1 cellular context compared by ENCODE assay signal in the genomic region with DNA sequence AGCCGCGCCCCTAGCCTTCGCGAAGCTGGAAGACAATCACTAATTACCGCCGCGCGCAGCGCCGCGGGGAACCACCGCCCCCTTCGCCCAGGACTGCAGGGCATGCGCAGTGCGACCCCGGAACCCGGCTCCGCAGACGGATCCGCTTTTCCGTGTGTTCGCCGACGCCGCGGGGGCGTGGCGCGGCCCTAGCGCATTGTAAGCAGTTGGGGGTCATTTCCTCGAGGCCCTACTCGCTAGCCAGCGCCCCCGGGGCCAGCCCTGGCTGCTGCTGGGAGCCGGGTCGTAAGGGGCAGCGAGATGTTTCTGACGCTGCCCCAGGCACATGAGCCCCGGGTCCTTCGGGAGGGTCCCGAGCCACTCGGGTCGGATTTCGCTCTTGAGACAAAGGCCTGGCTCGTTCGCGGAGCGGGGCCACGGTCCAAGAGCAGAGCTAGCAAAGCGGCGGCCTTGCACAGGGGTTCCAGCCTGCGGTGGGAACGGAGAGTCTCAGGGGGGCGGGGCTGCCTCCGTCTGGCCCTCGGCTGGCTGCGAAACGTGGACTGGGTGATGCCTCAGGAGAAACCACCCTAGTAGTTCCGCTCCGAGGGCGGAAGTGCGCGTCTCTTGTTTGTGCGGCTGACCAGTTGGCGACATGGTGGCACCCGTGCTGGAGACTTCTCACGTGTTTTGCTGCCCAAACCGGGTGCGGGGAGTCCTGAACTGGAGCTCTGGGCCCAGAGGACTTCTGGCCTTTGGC.
A peak's percentile ranks its signal among the peaks of the same experiment; 100 is the strongest.
TF ChIP-seq lines count a peak whose summit lies in the region.

A gene with protein sequence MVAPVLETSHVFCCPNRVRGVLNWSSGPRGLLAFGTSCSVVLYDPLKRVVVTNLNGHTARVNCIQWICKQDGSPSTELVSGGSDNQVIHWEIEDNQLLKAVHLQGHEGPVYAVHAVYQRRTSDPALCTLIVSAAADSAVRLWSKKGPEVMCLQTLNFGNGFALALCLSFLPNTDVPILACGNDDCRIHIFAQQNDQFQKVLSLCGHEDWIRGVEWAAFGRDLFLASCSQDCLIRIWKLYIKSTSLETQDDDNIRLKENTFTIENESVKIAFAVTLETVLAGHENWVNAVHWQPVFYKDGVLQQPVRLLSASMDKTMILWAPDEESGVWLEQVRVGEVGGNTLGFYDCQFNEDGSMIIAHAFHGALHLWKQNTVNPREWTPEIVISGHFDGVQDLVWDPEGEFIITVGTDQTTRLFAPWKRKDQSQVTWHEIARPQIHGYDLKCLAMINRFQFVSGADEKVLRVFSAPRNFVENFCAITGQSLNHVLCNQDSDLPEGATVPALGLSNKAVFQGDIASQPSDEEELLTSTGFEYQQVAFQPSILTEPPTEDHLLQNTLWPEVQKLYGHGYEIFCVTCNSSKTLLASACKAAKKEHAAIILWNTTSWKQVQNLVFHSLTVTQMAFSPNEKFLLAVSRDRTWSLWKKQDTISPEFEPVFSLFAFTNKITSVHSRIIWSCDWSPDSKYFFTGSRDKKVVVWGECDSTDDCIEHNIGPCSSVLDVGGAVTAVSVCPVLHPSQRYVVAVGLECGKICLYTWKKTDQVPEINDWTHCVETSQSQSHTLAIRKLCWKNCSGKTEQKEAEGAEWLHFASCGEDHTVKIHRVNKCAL (plus strand): TSS at position 600 of the 739 bp plus-strand sequence. CDS start 35 bp downstream, at position 635.
A gene with protein sequence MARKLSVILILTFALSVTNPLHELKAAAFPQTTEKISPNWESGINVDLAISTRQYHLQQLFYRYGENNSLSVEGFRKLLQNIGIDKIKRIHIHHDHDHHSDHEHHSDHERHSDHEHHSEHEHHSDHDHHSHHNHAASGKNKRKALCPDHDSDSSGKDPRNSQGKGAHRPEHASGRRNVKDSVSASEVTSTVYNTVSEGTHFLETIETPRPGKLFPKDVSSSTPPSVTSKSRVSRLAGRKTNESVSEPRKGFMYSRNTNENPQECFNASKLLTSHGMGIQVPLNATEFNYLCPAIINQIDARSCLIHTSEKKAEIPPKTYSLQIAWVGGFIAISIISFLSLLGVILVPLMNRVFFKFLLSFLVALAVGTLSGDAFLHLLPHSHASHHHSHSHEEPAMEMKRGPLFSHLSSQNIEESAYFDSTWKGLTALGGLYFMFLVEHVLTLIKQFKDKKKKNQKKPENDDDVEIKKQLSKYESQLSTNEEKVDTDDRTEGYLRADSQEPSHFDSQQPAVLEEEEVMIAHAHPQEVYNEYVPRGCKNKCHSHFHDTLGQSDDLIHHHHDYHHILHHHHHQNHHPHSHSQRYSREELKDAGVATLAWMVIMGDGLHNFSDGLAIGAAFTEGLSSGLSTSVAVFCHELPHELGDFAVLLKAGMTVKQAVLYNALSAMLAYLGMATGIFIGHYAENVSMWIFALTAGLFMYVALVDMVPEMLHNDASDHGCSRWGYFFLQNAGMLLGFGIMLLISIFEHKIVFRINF (minus strand): TSS at position 41 of the 739 bp plus-strand sequence. CDS start 2,333 bp downstream, outside the sequence.

TF ChIP-seq in HEK293, 187 proteins besides CTCF, POLR2A, EP300 and RAD21 (continued from another document and continues in another):
- TF ChIP-seq, protein P1, sequence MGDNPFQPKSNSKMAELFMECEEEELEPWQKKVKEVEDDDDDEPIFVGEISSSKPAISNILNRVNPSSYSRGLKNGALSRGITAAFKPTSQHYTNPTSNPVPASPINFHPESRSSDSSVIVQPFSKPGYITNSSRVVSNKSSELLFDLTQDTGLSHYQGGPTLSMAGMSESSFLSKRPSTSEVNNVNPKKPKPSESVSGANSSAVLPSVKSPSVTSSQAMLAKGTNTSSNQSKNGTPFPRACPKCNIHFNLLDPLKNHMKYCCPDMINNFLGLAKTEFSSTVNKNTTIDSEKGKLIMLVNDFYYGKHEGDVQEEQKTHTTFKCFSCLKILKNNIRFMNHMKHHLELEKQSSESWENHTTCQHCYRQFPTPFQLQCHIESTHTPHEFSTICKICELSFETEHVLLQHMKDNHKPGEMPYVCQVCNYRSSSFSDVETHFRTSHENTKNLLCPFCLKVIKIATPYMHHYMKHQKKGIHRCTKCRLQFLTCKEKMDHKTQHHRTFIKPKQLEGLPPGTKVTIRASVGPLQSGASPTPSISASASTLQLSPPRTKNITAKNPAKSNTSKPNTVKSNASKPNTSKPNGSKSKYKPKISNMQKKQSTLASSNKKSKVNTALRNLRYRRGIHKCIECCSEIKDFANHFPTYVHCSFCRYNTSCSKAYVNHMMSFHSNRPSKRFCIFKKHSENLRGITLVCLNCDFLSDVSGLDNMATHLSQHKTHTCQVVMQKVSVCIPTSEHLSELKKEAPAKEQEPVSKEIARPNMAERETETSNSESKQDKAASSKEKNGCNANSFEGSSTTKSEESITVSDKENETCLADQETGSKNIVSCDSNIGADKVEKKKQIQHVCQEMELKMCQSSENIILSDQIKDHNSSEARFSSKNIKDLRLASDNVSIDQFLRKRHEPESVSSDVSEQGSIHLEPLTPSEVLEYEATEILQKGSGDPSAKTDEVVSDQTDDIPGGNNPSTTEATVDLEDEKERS (tag by site-specific recombination; IDR thresholded peaks at IDR 0.05): no peak
- TF ChIP-seq ZNF501 (tag by site-specific recombination; IDR thresholded peaks at IDR 0.05): peak; percentile 84
- TF ChIP-seq, protein P2, sequence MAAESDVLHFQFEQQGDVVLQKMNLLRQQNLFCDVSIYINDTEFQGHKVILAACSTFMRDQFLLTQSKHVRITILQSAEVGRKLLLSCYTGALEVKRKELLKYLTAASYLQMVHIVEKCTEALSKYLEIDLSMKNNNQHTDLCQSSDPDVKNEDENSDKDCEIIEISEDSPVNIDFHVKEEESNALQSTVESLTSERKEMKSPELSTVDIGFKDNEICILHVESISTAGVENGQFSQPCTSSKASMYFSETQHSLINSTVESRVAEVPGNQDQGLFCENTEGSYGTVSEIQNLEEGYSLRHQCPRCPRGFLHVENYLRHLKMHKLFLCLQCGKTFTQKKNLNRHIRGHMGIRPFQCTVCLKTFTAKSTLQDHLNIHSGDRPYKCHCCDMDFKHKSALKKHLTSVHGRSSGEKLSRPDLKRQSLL (tag by site-specific recombination; IDR thresholded peaks at IDR 0.05): no peak
- no peak for TF ChIP-seq ZNF423 (tag by site-specific recombination; IDR thresholded peaks at IDR 0.05)
- no peak for TF ChIP-seq ZNF138 (tag by site-specific recombination; IDR thresholded peaks at IDR 0.05; ENCODE audit: borderline replicate concordance)
- TF ChIP-seq, protein P3, sequence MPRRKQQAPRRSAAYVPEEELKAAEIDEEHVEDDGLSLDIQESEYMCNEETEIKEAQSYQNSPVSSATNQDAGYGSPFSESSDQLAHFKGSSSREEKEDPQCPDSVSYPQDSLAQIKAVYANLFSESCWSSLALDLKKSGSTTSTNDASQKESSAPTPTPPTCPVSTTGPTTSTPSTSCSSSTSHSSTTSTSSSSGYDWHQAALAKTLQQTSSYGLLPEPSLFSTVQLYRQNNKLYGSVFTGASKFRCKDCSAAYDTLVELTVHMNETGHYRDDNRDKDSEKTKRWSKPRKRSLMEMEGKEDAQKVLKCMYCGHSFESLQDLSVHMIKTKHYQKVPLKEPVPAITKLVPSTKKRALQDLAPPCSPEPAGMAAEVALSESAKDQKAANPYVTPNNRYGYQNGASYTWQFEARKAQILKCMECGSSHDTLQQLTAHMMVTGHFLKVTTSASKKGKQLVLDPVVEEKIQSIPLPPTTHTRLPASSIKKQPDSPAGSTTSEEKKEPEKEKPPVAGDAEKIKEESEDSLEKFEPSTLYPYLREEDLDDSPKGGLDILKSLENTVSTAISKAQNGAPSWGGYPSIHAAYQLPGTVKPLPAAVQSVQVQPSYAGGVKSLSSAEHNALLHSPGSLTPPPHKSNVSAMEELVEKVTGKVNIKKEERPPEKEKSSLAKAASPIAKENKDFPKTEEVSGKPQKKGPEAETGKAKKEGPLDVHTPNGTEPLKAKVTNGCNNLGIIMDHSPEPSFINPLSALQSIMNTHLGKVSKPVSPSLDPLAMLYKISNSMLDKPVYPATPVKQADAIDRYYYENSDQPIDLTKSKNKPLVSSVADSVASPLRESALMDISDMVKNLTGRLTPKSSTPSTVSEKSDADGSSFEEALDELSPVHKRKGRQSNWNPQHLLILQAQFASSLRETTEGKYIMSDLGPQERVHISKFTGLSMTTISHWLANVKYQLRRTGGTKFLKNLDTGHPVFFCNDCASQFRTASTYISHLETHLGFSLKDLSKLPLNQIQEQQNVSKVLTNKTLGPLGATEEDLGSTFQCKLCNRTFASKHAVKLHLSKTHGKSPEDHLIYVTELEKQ (tag by site-specific recombination; IDR thresholded peaks at IDR 0.05; ENCODE audit: borderline replicate concordance): no peak
- TF ChIP-seq ZNF555 (tag by site-specific recombination; conservative IDR thresholded peaks at IDR 0.05): no peak
- TF ChIP-seq, protein P4, sequence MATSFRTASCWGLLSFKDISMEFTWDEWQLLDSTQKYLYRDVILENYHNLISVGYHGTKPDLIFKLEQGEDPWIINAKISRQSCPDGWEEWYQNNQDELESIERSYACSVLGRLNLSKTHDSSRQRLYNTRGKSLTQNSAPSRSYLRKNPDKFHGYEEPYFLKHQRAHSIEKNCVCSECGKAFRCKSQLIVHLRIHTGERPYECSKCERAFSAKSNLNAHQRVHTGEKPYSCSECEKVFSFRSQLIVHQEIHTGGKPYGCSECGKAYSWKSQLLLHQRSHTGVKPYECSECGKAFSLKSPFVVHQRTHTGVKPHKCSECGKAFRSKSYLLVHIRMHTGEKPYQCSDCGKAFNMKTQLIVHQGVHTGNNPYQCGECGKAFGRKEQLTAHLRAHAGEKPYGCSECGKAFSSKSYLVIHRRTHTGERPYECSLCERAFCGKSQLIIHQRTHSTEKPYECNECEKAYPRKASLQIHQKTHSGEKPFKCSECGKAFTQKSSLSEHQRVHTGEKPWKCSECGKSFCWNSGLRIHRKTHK (tag by site-specific recombination; IDR thresholded peaks at IDR 0.05): no peak
- peak; percentile 46; the same call in 1 of the 2 replicates for TF ChIP-seq ZNF777 (tag by site-specific recombination; IDR thresholded peaks at IDR 0.05; ENCODE audit: borderline replicate concordance)
- TF ChIP-seq GLI4 (tag by site-specific recombination; IDR thresholded peaks at IDR 0.05): no peak
- TF ChIP-seq, protein P5, sequence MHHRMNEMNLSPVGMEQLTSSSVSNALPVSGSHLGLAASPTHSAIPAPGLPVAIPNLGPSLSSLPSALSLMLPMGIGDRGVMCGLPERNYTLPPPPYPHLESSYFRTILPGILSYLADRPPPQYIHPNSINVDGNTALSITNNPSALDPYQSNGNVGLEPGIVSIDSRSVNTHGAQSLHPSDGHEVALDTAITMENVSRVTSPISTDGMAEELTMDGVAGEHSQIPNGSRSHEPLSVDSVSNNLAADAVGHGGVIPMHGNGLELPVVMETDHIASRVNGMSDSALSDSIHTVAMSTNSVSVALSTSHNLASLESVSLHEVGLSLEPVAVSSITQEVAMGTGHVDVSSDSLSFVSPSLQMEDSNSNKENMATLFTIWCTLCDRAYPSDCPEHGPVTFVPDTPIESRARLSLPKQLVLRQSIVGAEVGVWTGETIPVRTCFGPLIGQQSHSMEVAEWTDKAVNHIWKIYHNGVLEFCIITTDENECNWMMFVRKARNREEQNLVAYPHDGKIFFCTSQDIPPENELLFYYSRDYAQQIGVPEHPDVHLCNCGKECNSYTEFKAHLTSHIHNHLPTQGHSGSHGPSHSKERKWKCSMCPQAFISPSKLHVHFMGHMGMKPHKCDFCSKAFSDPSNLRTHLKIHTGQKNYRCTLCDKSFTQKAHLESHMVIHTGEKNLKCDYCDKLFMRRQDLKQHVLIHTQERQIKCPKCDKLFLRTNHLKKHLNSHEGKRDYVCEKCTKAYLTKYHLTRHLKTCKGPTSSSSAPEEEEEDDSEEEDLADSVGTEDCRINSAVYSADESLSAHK (tag by site-specific recombination; IDR thresholded peaks at IDR 0.05): peak; percentile 11; the same call in 1 of the 2 replicates
- TF ChIP-seq ZNF654 (tag by site-specific recombination; IDR thresholded peaks at IDR 0.05; ENCODE audit: low read depth): no peak
- TF ChIP-seq ZFHX2 (tag by site-specific recombination; conservative IDR thresholded peaks at IDR 0.05): peak; percentile 84
- no peak for TF ChIP-seq ZNF473 (tag by site-specific recombination; IDR thresholded peaks at IDR 0.05)
- TF ChIP-seq, protein P6, sequence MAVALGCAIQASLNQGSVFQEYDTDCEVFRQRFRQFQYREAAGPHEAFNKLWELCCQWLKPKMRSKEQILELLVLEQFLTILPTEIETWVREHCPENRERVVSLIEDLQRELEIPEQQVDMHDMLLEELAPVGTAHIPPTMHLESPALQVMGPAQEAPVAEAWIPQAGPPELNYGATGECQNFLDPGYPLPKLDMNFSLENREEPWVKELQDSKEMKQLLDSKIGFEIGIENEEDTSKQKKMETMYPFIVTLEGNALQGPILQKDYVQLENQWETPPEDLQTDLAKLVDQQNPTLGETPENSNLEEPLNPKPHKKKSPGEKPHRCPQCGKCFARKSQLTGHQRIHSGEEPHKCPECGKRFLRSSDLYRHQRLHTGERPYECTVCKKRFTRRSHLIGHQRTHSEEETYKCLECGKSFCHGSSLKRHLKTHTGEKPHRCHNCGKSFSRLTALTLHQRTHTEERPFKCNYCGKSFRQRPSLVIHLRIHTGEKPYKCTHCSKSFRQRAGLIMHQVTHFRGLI (tag by site-specific recombination; IDR thresholded peaks at IDR 0.05): no peak
- TF ChIP-seq, protein P7, sequence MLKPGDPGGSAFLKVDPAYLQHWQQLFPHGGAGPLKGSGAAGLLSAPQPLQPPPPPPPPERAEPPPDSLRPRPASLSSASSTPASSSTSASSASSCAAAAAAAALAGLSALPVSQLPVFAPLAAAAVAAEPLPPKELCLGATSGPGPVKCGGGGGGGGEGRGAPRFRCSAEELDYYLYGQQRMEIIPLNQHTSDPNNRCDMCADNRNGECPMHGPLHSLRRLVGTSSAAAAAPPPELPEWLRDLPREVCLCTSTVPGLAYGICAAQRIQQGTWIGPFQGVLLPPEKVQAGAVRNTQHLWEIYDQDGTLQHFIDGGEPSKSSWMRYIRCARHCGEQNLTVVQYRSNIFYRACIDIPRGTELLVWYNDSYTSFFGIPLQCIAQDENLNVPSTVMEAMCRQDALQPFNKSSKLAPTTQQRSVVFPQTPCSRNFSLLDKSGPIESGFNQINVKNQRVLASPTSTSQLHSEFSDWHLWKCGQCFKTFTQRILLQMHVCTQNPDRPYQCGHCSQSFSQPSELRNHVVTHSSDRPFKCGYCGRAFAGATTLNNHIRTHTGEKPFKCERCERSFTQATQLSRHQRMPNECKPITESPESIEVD (tag by site-specific recombination; IDR thresholded peaks at IDR 0.05): no peak
- TF ChIP-seq, protein P8, sequence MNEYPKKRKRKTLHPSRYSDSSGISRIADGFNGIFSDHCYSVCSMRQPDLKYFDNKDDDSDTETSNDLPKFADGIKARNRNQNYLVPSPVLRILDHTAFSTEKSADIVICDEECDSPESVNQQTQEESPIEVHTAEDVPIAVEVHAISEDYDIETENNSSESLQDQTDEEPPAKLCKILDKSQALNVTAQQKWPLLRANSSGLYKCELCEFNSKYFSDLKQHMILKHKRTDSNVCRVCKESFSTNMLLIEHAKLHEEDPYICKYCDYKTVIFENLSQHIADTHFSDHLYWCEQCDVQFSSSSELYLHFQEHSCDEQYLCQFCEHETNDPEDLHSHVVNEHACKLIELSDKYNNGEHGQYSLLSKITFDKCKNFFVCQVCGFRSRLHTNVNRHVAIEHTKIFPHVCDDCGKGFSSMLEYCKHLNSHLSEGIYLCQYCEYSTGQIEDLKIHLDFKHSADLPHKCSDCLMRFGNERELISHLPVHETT (tag by site-specific recombination; IDR thresholded peaks at IDR 0.05): no peak
- TF ChIP-seq ZSCAN16 (tag by site-specific recombination; IDR thresholded peaks at IDR 0.05): no peak
- TF ChIP-seq ZNF624 (tag by site-specific recombination; IDR thresholded peaks at IDR 0.05): no peak
- TF ChIP-seq ZNF658 (tag by site-specific recombination; IDR thresholded peaks at IDR 0.05): no peak
- peak; percentile 79 for TF ChIP-seq ZIC2 (tag by site-specific recombination; IDR thresholded peaks at IDR 0.05)
- no peak for TF ChIP-seq ZNF830 (tag by site-specific recombination; IDR thresholded peaks at IDR 0.05; ENCODE audit: low read depth)
- no peak for TF ChIP-seq ZNF768 (tag by site-specific recombination; IDR thresholded peaks at IDR 0.05)
